1 cellular context compared by ENCODE assay signal in the genomic region with DNA sequence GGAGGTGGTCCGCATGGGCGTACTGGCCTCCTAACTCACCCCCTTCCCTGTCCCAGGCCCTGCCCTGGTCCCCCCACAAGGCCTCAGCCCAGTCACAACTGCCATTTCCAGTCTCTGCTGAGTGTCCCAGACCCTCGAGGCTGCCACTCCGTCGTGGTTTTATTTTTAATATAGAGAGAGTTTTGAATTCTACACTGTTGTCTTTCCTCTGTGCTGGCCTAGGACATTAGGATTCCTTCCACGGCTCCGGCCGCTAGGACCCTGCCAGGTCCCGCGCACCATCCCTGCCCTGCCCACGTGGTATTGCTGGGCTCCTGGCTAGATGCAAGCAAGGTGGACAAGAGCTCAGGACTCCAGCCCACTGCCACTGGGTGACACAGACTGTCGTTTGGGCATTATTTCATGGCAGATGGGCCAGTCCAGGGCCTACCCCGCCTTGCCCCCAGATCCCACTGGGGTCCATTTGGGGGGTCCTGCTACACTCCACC.
TF ChIP-seq lines count a peak whose summit lies in the region.

No MANE protein-coding gene starts in this region.

TF ChIP-seq in HepG2, 621 proteins besides CTCF, POLR2A, EP300 and RAD21:
- TF ChIP-seq HNRNPUL1 (IDR thresholded peaks at IDR 0.05; ENCODE audit: low read depth, low read length), result no peak
- no peak for TF ChIP-seq NFRKB (IDR thresholded peaks at IDR 0.05)
- TF ChIP-seq, protein P1, sequence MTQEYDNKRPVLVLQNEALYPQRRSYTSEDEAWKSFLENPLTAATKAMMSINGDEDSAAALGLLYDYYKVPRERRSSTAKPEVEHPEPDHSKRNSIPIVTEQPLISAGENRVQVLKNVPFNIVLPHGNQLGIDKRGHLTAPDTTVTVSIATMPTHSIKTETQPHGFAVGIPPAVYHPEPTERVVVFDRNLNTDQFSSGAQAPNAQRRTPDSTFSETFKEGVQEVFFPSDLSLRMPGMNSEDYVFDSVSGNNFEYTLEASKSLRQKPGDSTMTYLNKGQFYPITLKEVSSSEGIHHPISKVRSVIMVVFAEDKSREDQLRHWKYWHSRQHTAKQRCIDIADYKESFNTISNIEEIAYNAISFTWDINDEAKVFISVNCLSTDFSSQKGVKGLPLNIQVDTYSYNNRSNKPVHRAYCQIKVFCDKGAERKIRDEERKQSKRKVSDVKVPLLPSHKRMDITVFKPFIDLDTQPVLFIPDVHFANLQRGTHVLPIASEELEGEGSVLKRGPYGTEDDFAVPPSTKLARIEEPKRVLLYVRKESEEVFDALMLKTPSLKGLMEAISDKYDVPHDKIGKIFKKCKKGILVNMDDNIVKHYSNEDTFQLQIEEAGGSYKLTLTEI (CRISPR knock-in tag; conservative IDR thresholded peaks at IDR 0.05), result no peak
- TF ChIP-seq ZNF703 (CRISPR knock-in tag; IDR thresholded peaks at IDR 0.05; ENCODE audit: borderline replicate concordance), result no peak
- no peak for TF ChIP-seq SATB2 (CRISPR knock-in tag; IDR thresholded peaks at IDR 0.05)
- TF ChIP-seq ZNF256 (CRISPR knock-in tag; conservative IDR thresholded peaks at IDR 0.05), result no peak
- TF ChIP-seq, protein P2, sequence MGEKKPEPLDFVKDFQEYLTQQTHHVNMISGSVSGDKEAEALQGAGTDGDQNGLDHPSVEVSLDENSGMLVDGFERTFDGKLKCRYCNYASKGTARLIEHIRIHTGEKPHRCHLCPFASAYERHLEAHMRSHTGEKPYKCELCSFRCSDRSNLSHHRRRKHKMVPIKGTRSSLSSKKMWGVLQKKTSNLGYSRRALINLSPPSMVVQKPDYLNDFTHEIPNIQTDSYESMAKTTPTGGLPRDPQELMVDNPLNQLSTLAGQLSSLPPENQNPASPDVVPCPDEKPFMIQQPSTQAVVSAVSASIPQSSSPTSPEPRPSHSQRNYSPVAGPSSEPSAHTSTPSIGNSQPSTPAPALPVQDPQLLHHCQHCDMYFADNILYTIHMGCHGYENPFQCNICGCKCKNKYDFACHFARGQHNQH (CRISPR knock-in tag; IDR thresholded peaks at IDR 0.05), result no peak
- TF ChIP-seq CBX2 (IDR thresholded peaks at IDR 0.05; ENCODE audit: low read depth, low read length), result no peak
- TF ChIP-seq CBX2 (CRISPR knock-in tag; IDR thresholded peaks at IDR 0.05; ENCODE audit: low read depth), result no peak
- no peak for TF ChIP-seq DPF2 (CRISPR knock-in tag; IDR thresholded peaks at IDR 0.05; ENCODE audit: borderline replicate concordance, low read depth)
- no peak for TF ChIP-seq ZNF709 (CRISPR knock-in tag; IDR thresholded peaks at IDR 0.05)
- TF ChIP-seq ZNF441 (CRISPR knock-in tag; IDR thresholded peaks at IDR 0.05; ENCODE audit: borderline replicate concordance), result no peak
- no peak for TF ChIP-seq SUZ12 (IDR thresholded peaks at IDR 0.05; ENCODE audit: low read depth, low read length)
- TF ChIP-seq, protein P3, sequence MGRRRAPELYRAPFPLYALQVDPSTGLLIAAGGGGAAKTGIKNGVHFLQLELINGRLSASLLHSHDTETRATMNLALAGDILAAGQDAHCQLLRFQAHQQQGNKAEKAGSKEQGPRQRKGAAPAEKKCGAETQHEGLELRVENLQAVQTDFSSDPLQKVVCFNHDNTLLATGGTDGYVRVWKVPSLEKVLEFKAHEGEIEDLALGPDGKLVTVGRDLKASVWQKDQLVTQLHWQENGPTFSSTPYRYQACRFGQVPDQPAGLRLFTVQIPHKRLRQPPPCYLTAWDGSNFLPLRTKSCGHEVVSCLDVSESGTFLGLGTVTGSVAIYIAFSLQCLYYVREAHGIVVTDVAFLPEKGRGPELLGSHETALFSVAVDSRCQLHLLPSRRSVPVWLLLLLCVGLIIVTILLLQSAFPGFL (CRISPR knock-in tag; IDR thresholded peaks at IDR 0.05), result no peak
- TF ChIP-seq HMG20A (CRISPR knock-in tag; IDR thresholded peaks at IDR 0.05; ENCODE audit: borderline replicate concordance), result no peak
